20 cellular contexts compared by ENCODE assay signal in genomic region chr5:20574576-20574975, GRCh38.
"Had no signal": no experiment of that assay in that cellular context is flagged by ENCODE, and none has a peak within 500 bp of the region (broad histone marks: within the 10 kb centered on the region; RNA-seq: fewer than 3 reads in every experiment).

No MANE protein-coding gene starts in this region.

- H3K27me3 ChIP-seq: neutrophil, sigmoid colon, tibial nerve, upper lobe of right lung had no signal

- H3K27me3 Mint-ChIP-seq: naive thymus-derived CD8-positive, alpha-beta T cell had no signal

- H3K36me3 ChIP-seq: lower lobe of right lung, neutrophil, pancreas, sigmoid colon, thoracic aorta, tibial nerve, upper lobe of right lung, uterus had no signal

- H3K27ac Mint-ChIP-seq: naive thymus-derived CD8-positive, alpha-beta T cell; nephron progenitor cell; stimulated activated effector memory CD8-positive, alpha-beta T cell treated with anti-CD3 and anti-CD28 coated beads, Interleukin-12 subunit alpha, Interleukin-12 subunit beta, amount 100 ng/mL, for 72 hours had no signal

- H3K9me3 ChIP-seq: lower lobe of right lung, neutrophil, pancreas, psoas muscle, sigmoid colon, thoracic aorta, tibial nerve, upper lobe of right lung, uterus had no signal

- H3K4me3 ChIP-seq: lower lobe of right lung, pancreas, psoas muscle, sigmoid colon, thoracic aorta, tibial nerve, upper lobe of right lung, uterus had no signal

- H3K4me1 Mint-ChIP-seq: naive thymus-derived CD8-positive, alpha-beta T cell; stimulated activated effector memory CD8-positive, alpha-beta T cell treated with anti-CD3 and anti-CD28 coated beads, Interleukin-12 subunit alpha, Interleukin-12 subunit beta, amount 100 ng/mL, for 72 hours had no signal

- H3K9me3 Mint-ChIP-seq: nephron progenitor cell had no signal

- DNase-seq: effector memory CD4-positive, alpha-beta T cell; head of caudate nucleus; left ventricle myocardium superior; lower lobe of right lung; naive thymus-derived CD8-positive, alpha-beta T cell; nephron progenitor cell; pancreas; psoas muscle; right cardiac atrium; sigmoid colon; stimulated activated CD4-positive, alpha-beta T cell treated with anti-CD3 and anti-CD28 coated beads, Interleukin-2, amount 100 ng/mL, for 24 hours; stimulated activated CD4-positive, alpha-beta T cell treated with anti-CD3 and anti-CD28 coated beads, Interleukin-4, amount 100 ng/mL, for 24 hours; stimulated activated naive CD8-positive, alpha-beta T cell treated with anti-CD3 and anti-CD28 coated beads, Interleukin-15, Interleukin-2, amounts not matched to agents 100 U/mL and 50 U/mL, for 24 hours; substantia nigra; upper lobe of right lung; uterus had no signal

- H3K4me1 ChIP-seq: lower lobe of right lung, pancreas, psoas muscle, sigmoid colon, tibial nerve, upper lobe of right lung, uterus had no signal

- H3K4me3 Mint-ChIP-seq: naive thymus-derived CD8-positive, alpha-beta T cell; nephron progenitor cell; stimulated activated effector memory CD8-positive, alpha-beta T cell treated with anti-CD3 and anti-CD28 coated beads, Interleukin-12 subunit alpha, Interleukin-12 subunit beta, amount 100 ng/mL, for 72 hours had no signal

- H3K36me3 Mint-ChIP-seq: naive thymus-derived CD8-positive, alpha-beta T cell; stimulated activated effector memory CD8-positive, alpha-beta T cell treated with anti-CD3 and anti-CD28 coated beads, Interleukin-12 subunit alpha, Interleukin-12 subunit beta, amount 100 ng/mL, for 72 hours had no signal
